Comparison of ENCODE assay signal across 17 cellular contexts in the genomic region with DNA sequence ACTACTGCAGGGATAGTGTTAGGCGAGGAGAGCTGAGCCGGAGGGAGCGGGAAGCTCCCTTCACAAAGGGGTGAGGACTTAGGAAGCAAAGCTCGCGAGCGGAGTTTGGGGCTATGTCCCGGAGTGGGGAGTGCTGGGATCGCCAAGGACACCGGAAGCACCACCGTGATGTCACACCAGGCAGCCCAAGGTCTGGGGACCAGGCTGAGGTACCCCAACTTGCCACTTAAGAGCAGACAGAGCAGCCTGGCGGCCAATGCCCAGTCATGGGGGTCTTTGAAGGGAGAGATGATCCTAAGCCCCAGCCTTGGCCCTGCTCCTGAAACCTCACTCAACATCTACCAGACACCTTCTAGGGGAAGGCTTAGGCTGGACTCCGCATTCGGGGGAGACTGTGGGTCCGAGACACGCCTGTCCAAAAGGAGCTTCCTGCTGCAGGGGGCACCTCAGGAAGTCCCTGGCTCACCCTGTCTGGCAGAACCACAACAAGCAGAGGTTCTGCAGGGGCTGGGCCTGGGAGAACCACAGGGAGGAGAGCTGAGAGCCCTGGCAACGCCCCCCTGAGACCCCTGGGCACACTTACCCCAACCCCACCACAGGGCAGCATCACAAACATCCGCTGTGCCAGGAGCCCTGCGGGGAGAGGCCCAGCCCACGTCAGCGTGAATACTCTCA.
"Had no signal": no experiment of that assay in that cellular context is flagged by ENCODE, and none has a peak within 500 bp of the region (broad histone marks: within the 10 kb centered on the region; RNA-seq: fewer than 3 reads in every experiment).

No MANE protein-coding gene starts in this region.

- H3K27me3 ChIP-seq: transverse colon had no signal

- H3K4me1 ChIP-seq: transverse colon had no signal

- H3K27ac Mint-ChIP-seq: natural killer cell treated with Interleukin-12 subunit alpha and Interleukin-12 subunit beta and Interleukin-15 and Interleukin-18, amount 100 ng/mL, for 72 hours had no signal

- ATAC-seq: natural killer cell treated with Interleukin-12 subunit alpha and Interleukin-12 subunit beta and Interleukin-15 and Interleukin-18, amount 100 ng/mL, for 72 hours; SK-N-SH treated with all-trans-retinoic acid at 6 μM for 48 hours; stimulated activated naive CD8-positive, alpha-beta T cell treated with anti-CD3 and anti-CD28 coated beads, Interleukin-15, Interleukin-2, amounts not matched to agents 100 U/mL and 50 U/mL, for 24 hours had no signal

- H3K4me3 ChIP-seq: coronary artery, skin epidermis, transverse colon had no signal

- DNase-seq: activated CD4-positive, alpha-beta T cell treated with anti-CD3 and anti-CD28 coated beads for 1 hour; activated gamma-delta T cell treated with Interleukin-2 at 50 U/mL for 16 hours; activated T-cell treated with anti-CD3 and anti-CD28 coated beads, Interleukin-2, amount 50 U/mL, for 1 hour; central memory CD4-positive, alpha-beta T cell; effector CD8-positive, alpha-beta T cell; foreskin fibroblast; nucleus accumbens; SHP77 treated with DMSO at 0.1 percent for 48 hours; stimulated activated CD4-positive, alpha-beta T cell treated with anti-CD3 and anti-CD28 coated beads, Interleukin-15, amount 100 ng/mL, for 24 hours; stimulated activated CD4-positive, alpha-beta T cell treated with anti-CD3 and anti-CD28 coated beads, Interleukin-4, amount 100 ng/mL, for 24 hours; stimulated activated naive CD8-positive, alpha-beta T cell treated with anti-CD3 and anti-CD28 coated beads, Interleukin-15, Interleukin-2, amounts not matched to agents 100 U/mL and 50 U/mL, for 24 hours; T-helper 1 cell; transverse colon had no signal

- H3K4me3 Mint-ChIP-seq: natural killer cell treated with Interleukin-12 subunit alpha and Interleukin-12 subunit beta and Interleukin-15 and Interleukin-18, amount 100 ng/mL, for 72 hours had no signal

- H3K9me3 Mint-ChIP-seq: natural killer cell treated with Interleukin-12 subunit alpha and Interleukin-12 subunit beta and Interleukin-15 and Interleukin-18, amount 100 ng/mL, for 72 hours had no signal

- H3K27me3 Mint-ChIP-seq: natural killer cell treated with Interleukin-12 subunit alpha and Interleukin-12 subunit beta and Interleukin-15 and Interleukin-18, amount 100 ng/mL, for 72 hours had no signal

- H3K27ac ChIP-seq: transverse colon had no signal

- H3K9me3 ChIP-seq: transverse colon had no signal
